In genomic region chr1:228397966-228398365, GRCh38 we compare ENCODE assay signal across 11 cellular contexts. TPM values are rescaled to one million over a fixed set of nuclear protein-coding genes. Genes with fewer than 3 reads are reported as not detected.
"Had no signal": no experiment of that assay in that cellular context is flagged by ENCODE, and none has a peak within 500 bp of the region (broad histone marks: within the 10 kb centered on the region; RNA-seq: fewer than 3 reads in every experiment).

No MANE protein-coding gene starts in this region.

- H3K9me3 Mint-ChIP-seq: stimulated activated memory B cell treated with anti-CD40 and anti-IgM and Interleukin-4, amounts not matched to agents 10 μg/mL and 1 μg/mL and 100 μg/mL, for 72 hours had no signal

- H3K27ac Mint-ChIP-seq: stimulated activated memory B cell treated with anti-CD40 and anti-IgM and Interleukin-4, amounts not matched to agents 10 μg/mL and 1 μg/mL and 100 μg/mL, for 72 hours had no signal

- H3K4me3 ChIP-seq: gastroesophageal sphincter, smooth muscle cell, tibial nerve had no signal

- H3K27me3 Mint-ChIP-seq: stimulated activated memory B cell treated with anti-CD40 and anti-IgM and Interleukin-4, amounts not matched to agents 10 μg/mL and 1 μg/mL and 100 μg/mL, for 72 hours had no signal

- H3K27ac ChIP-seq: gastroesophageal sphincter, tibial nerve had no signal

- ATAC-seq: gastroesophageal sphincter; right cardiac atrium; stimulated activated memory B cell treated with anti-CD40 and anti-IgM and Interleukin-4, amounts not matched to agents 10 μg/mL and 1 μg/mL and 100 μg/mL, for 72 hours had no signal

- H3K4me3 Mint-ChIP-seq: stimulated activated memory B cell treated with anti-CD40 and anti-IgM and Interleukin-4, amounts not matched to agents 10 μg/mL and 1 μg/mL and 100 μg/mL, for 72 hours had no signal

- DNase-seq: activated gamma-delta T cell; central memory CD4-positive, alpha-beta T cell; effector memory CD4-positive, alpha-beta T cell; islet precursor cell; right cardiac atrium had no signal

- H3K9me3 ChIP-seq: gastroesophageal sphincter, tibial nerve had no signal

- H3K27me3 ChIP-seq: gastroesophageal sphincter, tibial nerve had no signal

RNA-seq across cellular contexts. Expression of gene TRIM17, which starts 18.7 kb away (rescaled TPM):
- total RNA-seq: gastroesophageal sphincter, myocyte, SK-MEL-5 had no signal
